ENCODE assay signal across 2 cellular contexts in genomic region chr20:54364365-54364764, GRCh38.
A peak's percentile ranks its signal among the peaks of the same experiment; 100 is the strongest.
TF ChIP-seq lines count a peak whose summit lies in the region.

No MANE protein-coding gene starts in this region.

TF ChIP-seq in liver, 16 proteins besides CTCF, POLR2A, EP300 and RAD21 (continued from another document):
- TF ChIP-seq REST (IDR thresholded peaks at IDR 0.05) = no peak
- TF ChIP-seq TAF1 (conservative IDR thresholded peaks at IDR 0.05) = no peak
- TF ChIP-seq YY1 (IDR thresholded peaks at IDR 0.05) = peak; percentile 20
- no peak for TF ChIP-seq ZBTB33 (IDR thresholded peaks at IDR 0.05)
TF ChIP-seq in liver: peak in this region for 3.

TF ChIP-seq in HepG2, 621 proteins besides CTCF, POLR2A, EP300 and RAD21 (continued from another document):
- TF ChIP-seq BRCA1 (CRISPR knock-in tag; IDR thresholded peaks at IDR 0.05) = no peak
- no peak for TF ChIP-seq ZNF746 (CRISPR knock-in tag; IDR thresholded peaks at IDR 0.05)
- TF ChIP-seq ZMAT5 (CRISPR knock-in tag; IDR thresholded peaks at IDR 0.05; ENCODE audit: borderline replicate concordance, low read depth) = no peak
